Comparison of ENCODE assay signal across 2 cellular contexts in genomic region chr7:129843365-129843898, GRCh38.
TF ChIP-seq lines count a peak whose summit lies in the region.

No MANE protein-coding gene starts in this region.

TF ChIP-seq in HepG2, 621 proteins besides CTCF, POLR2A, EP300 and RAD21:
- TF ChIP-seq ZNF263 (CRISPR knock-in tag; IDR thresholded peaks at IDR 0.05) (peak; percentile 61; the same call in 1 of the 2 replicates), ZNF629 (CRISPR knock-in tag; conservative IDR thresholded peaks at IDR 0.05) (peak; percentile 52), TEF (CRISPR knock-in tag; IDR thresholded peaks at IDR 0.05) (no peak)

TF ChIP-seq in H1, 55 proteins besides CTCF, POLR2A, EP300 and RAD21:
- TF ChIP-seq KDM1A (IDR thresholded peaks at IDR 0.05; ENCODE audit: borderline replicate concordance, low read length) (peak; percentile 81; the same call in 1 of the 2 replicates), ASH2L (IDR thresholded peaks at IDR 0.05; ENCODE audit: low read length) (peak; percentile 70), NANOG (IDR thresholded peaks at IDR 0.05; ENCODE audit: insufficient read depth, low read depth, low read length, poor library complexity, severe bottlenecking) (peak; percentile 76), TEAD4 (IDR thresholded peaks at IDR 0.05; ENCODE audit: low read depth, low read length) (peak; percentile 87), SP1 (IDR thresholded peaks at IDR 0.05; ENCODE audit: low read depth, low read length) (peak; percentile 73; the same call in 1 of the 2 replicates), RBBP5 (IDR thresholded peaks at IDR 0.05; ENCODE audit: borderline replicate concordance, low read depth, low read length) (no peak), TCF12 (IDR thresholded peaks at IDR 0.05; ENCODE audit: low read depth, low read length) (peak; percentile 96), CREB1 (IDR thresholded peaks at IDR 0.05) (peak; percentile 18; the same call in 1 of the 2 replicates), SIX5 (IDR thresholded peaks at IDR 0.05; ENCODE audit: low read depth, low read length) (no peak), ATF2 (IDR thresholded peaks at IDR 0.05; ENCODE audit: low read length) (0 out of 2 replicates have a peak, but pooled peaks have one; percentile 75), JUND (IDR thresholded peaks at IDR 0.05; ENCODE audit: low read length) (peak; percentile 3; the same call in 1 of the 2 replicates), HDAC2 (IDR thresholded peaks at IDR 0.05; ENCODE audit: borderline replicate concordance in 1 of 2, low read depth in 2 of 2, low read length in 2 of 2) (peak; percentile 93 to 95; a peak in 3 of 4 replicates), POLR2AphosphoS5 (IDR thresholded peaks at IDR 0.05; ENCODE audit: low read depth, low read length) (peak; percentile 64), MAX (IDR thresholded peaks at IDR 0.05) (peak; percentile 69), CHD7 (IDR thresholded peaks at IDR 0.05; ENCODE audit: insufficient replicate concordance, low read length) (peak; percentile 72), POU5F1 (IDR thresholded peaks at IDR 0.05; ENCODE audit: low read depth, low read length) (no peak), CBX5 (IDR thresholded peaks at IDR 0.05; ENCODE audit: low read depth, low read length) (no peak), E2F6 (IDR thresholded peaks at IDR 0.05) (peak; percentile 54; the same call in 1 of the 2 replicates), SUZ12 (IDR thresholded peaks at IDR 0.05; ENCODE audit: low read length) (no peak), TAF1 (IDR thresholded peaks at IDR 0.05; ENCODE audit: low read depth, low read length) (peak; percentile 62; the same call in 1 of the 2 replicates), RNF2 (IDR thresholded peaks at IDR 0.05; ENCODE audit: borderline replicate concordance, low read depth, low read length, missing control alignments, poor library complexity, severe bottlenecking) (no peak)
